ENCODE assay signal across 23 cellular contexts in the genomic region with DNA sequence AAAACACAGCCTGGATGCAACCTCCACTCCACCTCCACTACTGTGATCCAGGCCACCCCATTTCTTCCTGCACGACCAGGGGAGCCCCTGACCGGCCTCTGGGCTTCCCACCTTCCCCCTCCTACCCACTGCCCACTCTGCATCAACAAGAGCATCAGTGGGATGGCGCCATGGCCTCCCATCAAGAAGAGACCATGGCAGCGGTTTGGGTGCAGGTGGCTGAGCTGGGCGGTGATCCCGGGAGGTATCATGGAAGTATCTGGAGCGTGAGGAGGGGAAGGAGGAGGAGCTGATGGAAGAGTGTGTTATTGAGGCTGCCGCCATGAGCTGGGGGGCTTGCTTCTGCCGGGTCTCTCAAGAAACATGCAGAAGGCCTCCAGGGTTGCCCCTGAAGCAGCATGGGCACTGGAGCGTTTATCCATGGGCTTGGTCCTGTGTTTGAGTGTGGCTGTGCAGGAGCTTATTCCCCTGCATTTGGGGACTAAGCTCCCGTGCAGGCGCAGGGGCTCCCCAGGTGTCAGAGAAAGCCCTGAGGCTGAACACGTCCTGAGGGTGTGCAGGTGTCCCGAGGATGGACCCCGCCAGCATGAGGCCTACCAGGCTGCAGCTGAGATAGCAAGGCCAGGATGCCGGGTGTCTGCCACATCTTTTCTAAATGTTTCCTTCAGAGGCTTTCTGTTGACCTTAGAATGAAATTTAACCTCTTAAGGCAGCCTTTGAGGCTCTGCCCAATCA.
DNase-seq lines count a peak whose midpoint lies in the region; FAIRE-seq and TF ChIP-seq lines count a peak whose summit lies in the region.
"Had no signal": no experiment of that assay in that cellular context is flagged by ENCODE, and none has a peak within 500 bp of the region (broad histone marks: within the 10 kb centered on the region; RNA-seq: fewer than 3 reads in every experiment).

No MANE protein-coding gene starts in this region.

- peak overlapping the region; percentile 80 for H3K27ac Mint-ChIP-seq in neural progenitor cell
- H3K27ac Mint-ChIP-seq: B cell; CD8-positive, alpha-beta T cell; GM23338 had no signal

- H3K4me3 Mint-ChIP-seq in neural progenitor cell, result no peak overlapping the region
- H3K4me3 Mint-ChIP-seq: B cell; CD8-positive, alpha-beta T cell; GM23338; H9 had no signal

- H4K20me1 ChIP-seq in neural progenitor cell (ENCODE audit: low read depth), result no peaks in the 10 kb centered on the region
- H4K20me1 ChIP-seq: BLaER1 had no signal

- H3K27me3 Mint-ChIP-seq in neural progenitor cell (ENCODE audit: insufficient read depth, low read depth), result peaks cover 8% of the 10 kb centered on the region
- H3K27me3 Mint-ChIP-seq: B cell had no signal

- no peaks in the 10 kb centered on the region for H3K27me3 ChIP-seq in neural progenitor cell
- H3K27me3 ChIP-seq in spleen (replicated peaks in 1 of 7), result no peaks in the 10 kb centered on the region
- H3K27me3 ChIP-seq in ascending aorta, result no peaks in the 10 kb centered on the region
- H3K27me3 ChIP-seq: BLaER1 had no signal

- no peaks in the 10 kb centered on the region for H3F3A ChIP-seq in neural progenitor cell (ENCODE audit: low read depth)

- H3K4me1 ChIP-seq in kidney (ENCODE audit: control insufficient read depth in 1 of 2, insufficient read depth in 1 of 2, low read depth in 1 of 2, low read length in 2 of 2) (no peaks in the 10 kb centered on the region), neural progenitor cell (no peaks in the 10 kb centered on the region), spleen (peaks cover 0 to 9% (median 0%) of the 10 kb centered on the region in 6 donors), ascending aorta (no peaks in the 10 kb centered on the region)

- H3K79me2 ChIP-seq in neural progenitor cell (ENCODE audit: low read depth), result no peaks in the 10 kb centered on the region

- H3K4me2 ChIP-seq in neural progenitor cell, result no peak overlapping the region
- H3K4me2 ChIP-seq: BLaER1, GM23338 had no signal

- intact Hi-C loops in kidney (cut with DNase I) (no loop called here), spleen (cut with DNase I; ENCODE audit: low total_unique reads) (no loop called here), ascending aorta (cut with DNase I) (no loop called here)

- H3K9me3 Mint-ChIP-seq in neural progenitor cell, result no peaks in the 10 kb centered on the region
- H3K9me3 Mint-ChIP-seq: CD4-positive, CD25-positive, alpha-beta regulatory T cell; CD8-positive, alpha-beta T cell; GM23338; H9 had no signal

- no peak overlapping the region for H2AFZ ChIP-seq in neural progenitor cell (replicated peaks)
- H2AFZ ChIP-seq: GM23338 had no signal

- H3K27ac ChIP-seq in kidney (ENCODE audit: low read depth in 2 of 2, low read length in 2 of 2), result no peak overlapping the region
- H3K27ac ChIP-seq in neural progenitor cell, result no peak overlapping the region
- H3K27ac ChIP-seq in spleen, result no peak overlapping the region
- no peak overlapping the region for H3K27ac ChIP-seq in ascending aorta
- H3K27ac ChIP-seq: 22Rv1, BLaER1, C4-2B had no signal

- peaks cover 17% of the 10 kb centered on the region for H3K4me1 Mint-ChIP-seq in neural progenitor cell

- H3K9me3 ChIP-seq in kidney (ENCODE audit: control insufficient read depth in 1 of 2, low read length in 2 of 2) (no peaks in the 10 kb centered on the region), neural progenitor cell (ENCODE audit: low read depth) (no peaks in the 10 kb centered on the region), spleen (no peaks in the 10 kb centered on the region), ascending aorta (no peaks in the 10 kb centered on the region)
- H3K9me3 ChIP-seq: BLaER1 had no signal

- no peaks in the 10 kb centered on the region for H3K36me3 Mint-ChIP-seq in neural progenitor cell
- H3K36me3 Mint-ChIP-seq: CD4-positive, CD25-positive, alpha-beta regulatory T cell; CD8-positive, alpha-beta T cell had no signal

- H3K4me3 ChIP-seq in kidney (ENCODE audit: low read length in 2 of 2) (no peak overlapping the region), neural progenitor cell (no peak overlapping the region), spleen (no peak overlapping the region), ascending aorta (no peak overlapping the region)
- H3K4me3 ChIP-seq: BLaER1, GM23338 had no signal

- H3K36me3 ChIP-seq in kidney (ENCODE audit: control insufficient read depth in 1 of 2, insufficient read depth in 2 of 2, low read length in 2 of 2) (no peaks in the 10 kb centered on the region), neural progenitor cell (no peaks in the 10 kb centered on the region), spleen (no peaks in the 10 kb centered on the region), ascending aorta (no peaks in the 10 kb centered on the region)
- H3K36me3 ChIP-seq: BLaER1 had no signal

- H3K9ac ChIP-seq in kidney (ENCODE audit: low read length in 2 of 2), result no peak overlapping the region
- H3K9ac ChIP-seq in neural progenitor cell, result no peak overlapping the region
- H3K9ac ChIP-seq: BLaER1 had no signal

- no peak for TF ChIP-seq CTCF in kidney (IDR thresholded peaks at IDR 0.05; ENCODE audit: borderline replicate concordance, extremely low read depth, insufficient read depth)
- no peak for TF ChIP-seq CTCF in neural progenitor cell (IDR thresholded peaks at IDR 0.05)
- TF ChIP-seq CTCF in spleen (IDR thresholded peaks at IDR 0.05 in 8 of 11, conservative IDR thresholded peaks at IDR 0.05 in 3 of 11), result no peak
- no peak for TF ChIP-seq CTCF in ascending aorta (IDR thresholded peaks at IDR 0.05)

- 82 to 93% (median 87%) methylated on average over 15 to 16 of the region's 16 CpGs for WGBS in spleen, 5 donors

- DNase-seq in NCI-H146 (lab: John Stamatoyannopoulos, UW) (peak; percentile 28), NCI-H146 treated with DMSO at 0.1 percent for 48 hours (lab: John Stamatoyannopoulos, UW; ENCODE audit: unreplicated experiment) (no peak), kidney (peak; percentile 52), neural progenitor cell (ENCODE audit: low spot score) (no peak), spleen (peak; percentile 59), ascending aorta (ENCODE audit: low spot score in 2 of 2) (no peak), NCI-H1048 (lab: John Stamatoyannopoulos, UW) (no peak)
- DNase-seq in stimulated activated CD4-positive, alpha-beta T cell treated with anti-CD3 and anti-CD28 coated beads, Interleukin-2, amount 100 ng/mL, for 48 hours, result no peak
- DNase-seq: CD4-positive, CD25-positive, alpha-beta regulatory T cell; CD8-positive, alpha-beta T cell; DMS 273 treated with DMSO at 0.1 percent for 48 hours; DMS79 treated with DMSO at 0.1 percent for 48 hours; GF-D8; H9 had no signal

- no peak for FAIRE-seq in kidney (lab: Jason Lieb, UNC)
- FAIRE-seq: A204.1, D721Med, GM12891, GM18507 had no signal

- TF ChIP-seq POLR2A in spleen (IDR thresholded peaks at IDR 0.05), result no peak

Comparison
In these comparisons a context has a peak if more than half of its experiments do, and no peak if none do; other contexts are left out.
1. DNase-seq: peak in NCI-H146 (single experiment), kidney (single experiment) and spleen (single experiment); none in NCI-H146 treated with DMSO at 0.1 percent for 48 hours (single experiment), neural progenitor cell (single experiment), stimulated activated CD4-positive, alpha-beta T cell treated with anti-CD3 and anti-CD28 coated beads, Interleukin-2, amount 100 ng/mL, for 48 hours (0 of 2), ascending aorta (0 of 2) and NCI-H1048 (single experiment).